ENCODE assay signal across 23 cellular contexts in the genomic region with DNA sequence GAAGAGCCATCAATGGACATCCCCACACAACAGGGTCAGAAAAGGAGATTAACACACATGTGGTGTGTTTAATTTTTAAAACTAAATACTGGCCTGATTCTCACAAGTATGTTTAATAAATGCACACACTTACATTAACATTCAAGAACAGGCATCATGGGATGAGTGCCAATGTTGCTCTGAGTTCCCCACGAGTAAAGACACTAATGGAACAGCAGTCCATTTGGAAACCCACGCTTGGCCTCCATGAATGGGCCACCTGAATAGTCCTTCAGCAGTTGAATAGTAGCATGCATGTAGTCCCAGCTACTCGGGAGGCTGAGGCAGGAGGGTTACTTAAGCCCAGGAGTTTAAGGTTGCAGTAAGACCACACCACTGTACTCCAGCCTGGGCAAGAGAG.
"Had no signal": no experiment of that assay in that cellular context is flagged by ENCODE, and none has a peak within 500 bp of the region (broad histone marks: within the 10 kb centered on the region; RNA-seq: fewer than 3 reads in every experiment).

No MANE protein-coding gene starts in this region.

- H3K4me3 ChIP-seq: colonic mucosa, right lobe of liver, uterus had no signal

- DNase-seq: activated CD4-positive, alpha-beta memory T cell treated with anti-CD3 and anti-CD28 coated beads, Interleukin-2, amount 10 ng/mL, durations not matched to agents 7 days and 5 days; activated CD4-positive, alpha-beta T cell treated with anti-CD3 and anti-CD28 coated beads, Interleukin-2, amount 10 ng/mL, durations not matched to agents 7 days and 5 days; activated CD8-positive, alpha-beta memory T cell treated with anti-CD3 and anti-CD28 coated beads, Interleukin-2, amount 50 U/mL, for 48 hours; activated gamma-delta T cell; activated naive CD4-positive, alpha-beta T cell treated with anti-CD3 and anti-CD28 coated beads, Interleukin-2, amount 10 ng/mL, durations not matched to agents 7 days and 5 days; activated naive CD8-positive, alpha-beta T cell treated with anti-CD3 and anti-CD28 coated beads, Interleukin-2, amount 10 ng/mL, durations not matched to agents 7 days and 5 days; activated T-cell treated with anti-CD3 and anti-CD28 coated beads, Interleukin-2, amount 50 U/mL, for 24 hours; colonic mucosa; effector CD8-positive, alpha-beta T cell; foreskin keratinocyte; mammary epithelial cell; right lobe of liver; small intestine; stimulated activated CD4-positive, alpha-beta T cell treated with anti-CD3 and anti-CD28 coated beads, Interleukin-4, amount 100 ng/mL, for 24 hours; stimulated activated CD8-positive, alpha-beta memory T cell treated with anti-CD3 and anti-CD28 coated beads, Interleukin-4, amount 100 ng/mL, for 48 hours; stimulated activated naive CD8-positive, alpha-beta T cell treated with anti-CD3 and anti-CD28 coated beads, Interleukin-15, amount 100 ng/mL, for 72 hours; substantia nigra; T-helper 17 cell; T1000; uterus; WERI-Rb-1 had no signal

- ATAC-seq: activated CD4-positive, CD25-positive, alpha-beta regulatory T cell treated with anti-CD3 and anti-CD28 coated beads, Interleukin-2, amount 50 U/mL, for 24 hours; foreskin keratinocyte; right lobe of liver; stimulated activated memory B cell treated with anti-CD40 and anti-IgM and Interleukin-4, amounts not matched to agents 10 μg/mL and 1 μg/mL and 100 μg/mL, for 72 hours; stimulated activated naive CD8-positive, alpha-beta T cell treated with anti-CD3 and anti-CD28 coated beads, Interleukin-15, amount 100 ng/mL, for 72 hours; T-helper 17 cell had no signal
